1 cellular context compared by ENCODE assay signal in genomic region chr4:70236125-70236524, GRCh38.
TF ChIP-seq lines count a peak whose summit lies in the region.

No MANE protein-coding gene starts in this region.

TF ChIP-seq in IMR-90, 13 proteins besides CTCF, POLR2A, EP300 and RAD21:
- TF ChIP-seq, protein P1, sequence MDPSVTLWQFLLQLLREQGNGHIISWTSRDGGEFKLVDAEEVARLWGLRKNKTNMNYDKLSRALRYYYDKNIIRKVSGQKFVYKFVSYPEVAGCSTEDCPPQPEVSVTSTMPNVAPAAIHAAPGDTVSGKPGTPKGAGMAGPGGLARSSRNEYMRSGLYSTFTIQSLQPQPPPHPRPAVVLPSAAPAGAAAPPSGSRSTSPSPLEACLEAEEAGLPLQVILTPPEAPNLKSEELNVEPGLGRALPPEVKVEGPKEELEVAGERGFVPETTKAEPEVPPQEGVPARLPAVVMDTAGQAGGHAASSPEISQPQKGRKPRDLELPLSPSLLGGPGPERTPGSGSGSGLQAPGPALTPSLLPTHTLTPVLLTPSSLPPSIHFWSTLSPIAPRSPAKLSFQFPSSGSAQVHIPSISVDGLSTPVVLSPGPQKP (IDR thresholded peaks at IDR 0.05; ENCODE audit: borderline replicate concordance, low read depth, low read length) = no peak
- TF ChIP-seq CEBPB (IDR thresholded peaks at IDR 0.05; ENCODE audit: low read depth, low read length) (no peak), RCOR1 (IDR thresholded peaks at IDR 0.05; ENCODE audit: insufficient replicate concordance, low read length) (no peak), SMC3 (IDR thresholded peaks at IDR 0.05; ENCODE audit: low read depth, low read length) (no peak), USF2 (IDR thresholded peaks at IDR 0.05; ENCODE audit: low read depth, low read length) (no peak), MAZ (IDR thresholded peaks at IDR 0.05; ENCODE audit: borderline replicate concordance, low read depth, low read length) (no peak), MAFK (IDR thresholded peaks at IDR 0.05; ENCODE audit: low read depth, low read length) (no peak), FOS (IDR thresholded peaks at IDR 0.05; ENCODE audit: low read depth, low read length) (no peak)
